Comparison of ENCODE assay signal across 26 cellular contexts in the genomic region with DNA sequence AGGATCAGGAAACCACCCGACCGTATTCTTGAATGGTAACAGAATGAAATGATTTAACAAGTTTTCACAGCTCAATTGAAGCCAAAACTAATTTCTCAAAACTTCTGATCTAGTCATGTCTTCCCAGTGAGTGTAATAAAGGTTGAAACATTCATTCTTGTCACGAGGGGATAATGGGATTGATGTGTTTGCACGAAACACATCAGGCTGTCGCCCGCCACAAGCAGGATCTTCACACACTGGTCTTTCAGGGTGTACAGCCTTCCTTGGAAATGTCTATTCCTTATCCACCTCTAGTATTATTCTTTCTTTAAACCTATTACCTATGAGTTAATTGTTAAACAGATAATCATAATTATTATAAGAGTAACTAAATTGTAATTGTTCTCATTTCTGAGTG.
"Had no signal": no experiment of that assay in that cellular context is flagged by ENCODE, and none has a peak within 500 bp of the region (broad histone marks: within the 10 kb centered on the region; RNA-seq: fewer than 3 reads in every experiment).

No MANE protein-coding gene starts in this region.

- DNase-seq: stimulated activated CD4-positive, alpha-beta T cell treated with anti-CD3 and anti-CD28 coated beads, Interleukin-2, amount 100 ng/mL, for 48 hours; stimulated activated CD4-positive, alpha-beta T cell treated with anti-CD3 and anti-CD28 coated beads, Interleukin-4, amount 100 ng/mL, for 1 hour; stimulated activated CD4-positive, alpha-beta T cell treated with anti-CD3 and anti-CD28 coated beads, Interleukin-4, amount 100 ng/mL, for 24 hours; stimulated activated CD4-positive, alpha-beta T cell treated with anti-CD3 and anti-CD28 coated beads, Interleukin-4, amount 100 ng/mL, for 4 hours; stimulated activated CD8-positive, alpha-beta memory T cell treated with anti-CD3 and anti-CD28 coated beads, Interleukin-4, amount 100 ng/mL, for 48 hours; stimulated activated naive B cell treated with anti-CD40 and anti-IgM and Interleukin-4, amounts not matched to agents 10 μg/mL and 1 μg/mL and 100 μg/mL, for 72 hours; stimulated activated naive CD4-positive, alpha-beta T cell; stimulated activated naive CD4-positive, alpha-beta T cell treated with Interleukin-2 at 50 U/mL for 16 hours; stimulated activated naive CD8-positive, alpha-beta T cell treated with anti-CD3 and anti-CD28 coated beads, Interleukin-15, amount 100 ng/mL, for 72 hours; stimulated activated naive CD8-positive, alpha-beta T cell treated with anti-CD3 and anti-CD28 coated beads, Interleukin-15, Interleukin-2, amounts not matched to agents 100 U/mL and 50 U/mL, for 24 hours; stomach; substantia nigra; testis; thyroid gland; tibial artery; transverse colon; trophoblast cell; upper lobe of left lung; upper lobe of right lung; uterus had no signal

- ATAC-seq: stimulated activated effector memory CD8-positive, alpha-beta T cell treated with anti-CD3 and anti-CD28 coated beads, Interleukin-12 subunit alpha, Interleukin-12 subunit beta, amount 100 ng/mL, for 72 hours; stimulated activated memory B cell treated with anti-CD40 and anti-IgM and Interleukin-4, amounts not matched to agents 10 μg/mL and 1 μg/mL and 100 μg/mL, for 72 hours; stimulated activated naive B cell treated with anti-CD40 and anti-IgM and Interleukin-4, amounts not matched to agents 10 μg/mL and 1 μg/mL and 100 μg/mL, for 72 hours; stimulated activated naive CD8-positive, alpha-beta T cell treated with anti-CD3 and anti-CD28 coated beads, Interleukin-15, amount 100 ng/mL, for 72 hours; stimulated activated naive CD8-positive, alpha-beta T cell treated with anti-CD3 and anti-CD28 coated beads, Interleukin-15, Interleukin-2, amounts not matched to agents 100 U/mL and 50 U/mL, for 24 hours; upper lobe of right lung had no signal

- H3K27ac ChIP-seq: stomach, suprapubic skin, testis, thoracic aorta, thyroid gland, tibial artery, tibial nerve, transverse colon, upper lobe of left lung, upper lobe of right lung, uterus, vagina had no signal

- H3K4me3 ChIP-seq: stomach, suprapubic skin, testis, thoracic aorta, thyroid gland, tibial artery, tibial nerve, transverse colon, upper lobe of left lung, upper lobe of right lung, uterus, vagina had no signal

- H3K4me1 ChIP-seq: suprapubic skin, testis, tibial nerve, upper lobe of left lung, upper lobe of right lung, uterus, vagina had no signal

- H3K36me3 ChIP-seq: stomach, suprapubic skin, thoracic aorta, thyroid gland, tibial artery, tibial nerve, transverse colon, upper lobe of left lung, upper lobe of right lung, uterus, vagina had no signal

- H3K9me3 ChIP-seq: stomach, suprapubic skin, testis, thoracic aorta, thyroid gland, tibial artery, tibial nerve, transverse colon, upper lobe of left lung, upper lobe of right lung, uterus, vagina had no signal

- H3K27me3 ChIP-seq: suprapubic skin, testis, thyroid gland, tibial artery, tibial nerve, transverse colon, upper lobe of left lung, upper lobe of right lung, uterus, vagina had no signal
